ENCODE assay signal across 8 cellular contexts in the genomic region with DNA sequence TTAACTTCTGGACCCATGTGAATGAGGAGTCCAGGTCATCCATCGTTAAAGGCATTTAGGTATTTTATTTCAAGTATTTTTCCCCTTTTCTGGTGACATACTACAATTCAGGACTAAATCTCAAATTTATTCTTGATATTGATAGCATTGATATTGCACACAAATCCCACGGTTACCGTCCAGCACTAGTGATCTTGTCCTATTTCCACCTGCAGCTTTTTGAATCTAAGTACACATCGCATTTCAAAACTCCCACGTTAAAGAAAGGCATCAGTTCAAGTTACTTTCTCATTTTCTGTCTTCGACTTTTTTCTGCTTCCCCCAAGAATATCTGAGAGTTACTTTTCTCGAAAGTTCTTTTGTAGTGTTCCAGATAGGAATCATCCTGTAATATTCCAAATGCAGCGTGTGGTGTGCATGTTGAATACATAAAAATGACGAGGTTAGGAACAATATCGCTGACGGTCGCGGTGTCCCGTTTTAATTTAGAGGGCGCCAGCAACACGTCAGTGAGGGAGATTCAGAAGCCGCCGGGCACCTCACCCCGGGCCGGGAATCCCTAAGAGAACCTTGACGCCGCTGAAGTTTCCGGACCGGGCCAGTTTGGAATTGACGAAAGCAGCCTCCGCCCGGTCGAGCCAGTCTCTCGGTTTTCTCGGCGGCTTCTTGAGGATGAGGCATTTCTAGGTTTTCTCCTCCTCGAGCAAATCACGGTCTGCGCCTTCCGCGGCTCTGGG. TPM values are rescaled to one million over a fixed set of nuclear protein-coding genes. Genes with fewer than 3 reads are reported as not detected.
DNase-seq lines count a peak whose midpoint lies in the region; ATAC-seq and TF ChIP-seq lines count a peak whose summit lies in the region.

No MANE protein-coding gene starts in this region.

- no peak overlapping the region for H3K9ac ChIP-seq in rectal smooth muscle tissue (ENCODE audit: low read length)

- WGBS in prostate gland = 8% methylated on average over 36 of the region's 36 CpGs

- H3K27me3 ChIP-seq in foreskin keratinocyte = peaks cover 45% of the 10 kb centered on the region
- peaks cover 3% of the 10 kb centered on the region for H3K27me3 ChIP-seq in rectal smooth muscle tissue (ENCODE audit: control insufficient read depth, insufficient read depth, low read length)
- no peaks in the 10 kb centered on the region for H3K27me3 ChIP-seq in prostate gland (replicated peaks; ENCODE audit: insufficient read depth)

- H3K4me1 ChIP-seq in foreskin keratinocyte (no peaks in the 10 kb centered on the region), rectal smooth muscle tissue (ENCODE audit: control insufficient read depth, insufficient read depth, low read length) (no peaks in the 10 kb centered on the region), prostate gland (replicated peaks) (no peaks in the 10 kb centered on the region)

- no peaks in the 10 kb centered on the region for H3K9me3 ChIP-seq in prostate gland

- peak; percentile 57 for DNase-seq in GM10266 (ENCODE audit: extremely low spot score)
- DNase-seq in NCI-H748 treated with DMSO at 0.1 percent for 48 hours (lab: John Stamatoyannopoulos, UW) = peak; percentile 53
- peak in 1 of 2 donors; percentile 22 for DNase-seq in foreskin keratinocyte
- no peak for DNase-seq in NCI-H2081 treated with DMSO at 0.1 percent for 48 hours (lab: John Stamatoyannopoulos, UW)
- no peak for DNase-seq in prostate gland (ENCODE audit: low spot score)
- DNase-seq in stimulated activated CD4-positive, alpha-beta T cell treated with anti-CD3 and anti-CD28 coated beads, Interleukin-4, amount 100 ng/mL, for 1 hour = no peak

- ATAC-seq in foreskin keratinocyte = peak; percentile 47
- no peak for ATAC-seq in HG03196 (IDR thresholded peaks at IDR 0.05; ENCODE audit: unreplicated experiment)

- no peak for TF ChIP-seq POLR2A in prostate gland (IDR thresholded peaks at IDR 0.05)

- peak overlapping the region; percentile 4 for H3K4me3 ChIP-seq in rectal smooth muscle tissue (ENCODE audit: low read length)
- H3K4me3 ChIP-seq in prostate gland = peak overlapping the region in 1 of 2 donors; percentile 19

- TF ChIP-seq CTCF in GM10266 (IDR thresholded peaks at IDR 0.05; ENCODE audit: control insufficient read depth, insufficient read depth, low read depth, missing control alignments) (peak; percentile 17), foreskin keratinocyte (conservative IDR thresholded peaks at IDR 0.05) (no peak), prostate gland (IDR thresholded peaks at IDR 0.05) (no peak)

- no peak overlapping the region for H3K27ac ChIP-seq in foreskin keratinocyte
- H3K27ac ChIP-seq in rectal smooth muscle tissue (ENCODE audit: low read depth, low read length) = no peak overlapping the region
- no peak overlapping the region for H3K27ac ChIP-seq in prostate gland

- intact Hi-C loops in prostate gland (cut with DNase I) = no loop called here

- H3K36me3 ChIP-seq in rectal smooth muscle tissue (ENCODE audit: control insufficient read depth, insufficient read depth, low read length) (no peaks in the 10 kb centered on the region), prostate gland (no peaks in the 10 kb centered on the region)

RNA-seq across cellular contexts. Expression of a gene that starts 0.6 kb away (rescaled TPM):
- total RNA-seq in foreskin keratinocyte (not detected in 2 replicates), prostate gland (1 to 10 TPM in 1 of 2 donors, not detected in 1; 3.2 TPM)
- not detected in 2 replicates for polyA plus RNA-seq in foreskin keratinocyte

Comparison
In these comparisons a context has a peak if more than half of its experiments do, and no peak if none do; other contexts are left out.
1. DNase-seq: peak in GM10266 (single experiment) and NCI-H748 treated with DMSO at 0.1 percent for 48 hours (single experiment); none in NCI-H2081 treated with DMSO at 0.1 percent for 48 hours (single experiment), prostate gland (single experiment) and stimulated activated CD4-positive, alpha-beta T cell treated with anti-CD3 and anti-CD28 coated beads, Interleukin-4, amount 100 ng/mL, for 1 hour (single experiment).